Comparison of ENCODE assay signal across 22 cellular contexts in genomic region chrX:130937101-130937500, GRCh38. TPM values are rescaled to one million over a fixed set of nuclear protein-coding genes. Genes with fewer than 3 reads are reported as not detected.
A peak's percentile ranks its signal among the peaks of the same experiment; 100 is the strongest.
DNase-seq lines count a peak whose midpoint lies in the region; ATAC-seq, FAIRE-seq and TF ChIP-seq lines count a peak whose summit lies in the region.
"Had no signal": no experiment of that assay in that cellular context is flagged by ENCODE, and none has a peak within 500 bp of the region (broad histone marks: within the 10 kb centered on the region; RNA-seq: fewer than 3 reads in every experiment).

No MANE protein-coding gene starts in this region.

- no peak for ATAC-seq in HG02678 (IDR thresholded peaks at IDR 0.05; ENCODE audit: unreplicated experiment)

- FAIRE-seq in A204.1 (lab: Jason Lieb, UNC): peak; percentile 25
- peak; percentile 53 for FAIRE-seq in G401.6 (lab: Jason Lieb, UNC)
- peak; percentile 96 for FAIRE-seq in colon (lab: Jason Lieb, UNC)
- FAIRE-seq in frontal cortex (lab: Jason Lieb, UNC): peak; percentile 15
- FAIRE-seq: GM12891, GM18507 had no signal

- peaks cover 11% of the 10 kb centered on the region for H3K27me3 ChIP-seq in WERI-Rb-1 (ENCODE audit: insufficient read depth, low read depth, severe bottlenecking)

- H3K4me3 ChIP-seq in WERI-Rb-1 (ENCODE audit: low read depth, low read length): no peak overlapping the region
- H3K4me3 ChIP-seq: BLaER1 had no signal

- no peak overlapping the region for H3K27ac ChIP-seq in WERI-Rb-1
- H3K27ac ChIP-seq: BLaER1, C4-2B had no signal

- DNase-seq in frontal cortex (ENCODE audit: low spot score in 2 of 2): no peak
- no peak for DNase-seq in CD1c-positive myeloid dendritic cell (ENCODE audit: extremely low spot score)
- DNase-seq in glomerular visceral epithelial cell (ENCODE audit: extremely low spot score): no peak
- no peak for DNase-seq in WERI-Rb-1
- DNase-seq: 8988T; CD4-positive, alpha-beta T cell; CD8-positive, alpha-beta memory T cell; DMS 273 treated with DMSO at 0.1 percent for 48 hours; DMS79; EL; GF-D8; GOT3; H7; HCEC 1CT had no signal

- H3K9me3 ChIP-seq in WERI-Rb-1 (ENCODE audit: severe bottlenecking): no peaks in the 10 kb centered on the region
- H3K9me3 ChIP-seq: BLaER1 had no signal

- H3K36me3 ChIP-seq in WERI-Rb-1: no peaks in the 10 kb centered on the region
- H3K36me3 ChIP-seq: BLaER1 had no signal

- no peak for TF ChIP-seq CTCF in WERI-Rb-1 (IDR thresholded peaks at IDR 0.05; ENCODE audit: low read depth, low read length)

RNA-seq across cellular contexts. Expression of gene ENOX2, which starts 34.1 kb away (rescaled TPM):
- 3.3 TPM for total RNA-seq in frontal cortex
